Comparison of ENCODE assay signal across 8 cellular contexts in the genomic region with DNA sequence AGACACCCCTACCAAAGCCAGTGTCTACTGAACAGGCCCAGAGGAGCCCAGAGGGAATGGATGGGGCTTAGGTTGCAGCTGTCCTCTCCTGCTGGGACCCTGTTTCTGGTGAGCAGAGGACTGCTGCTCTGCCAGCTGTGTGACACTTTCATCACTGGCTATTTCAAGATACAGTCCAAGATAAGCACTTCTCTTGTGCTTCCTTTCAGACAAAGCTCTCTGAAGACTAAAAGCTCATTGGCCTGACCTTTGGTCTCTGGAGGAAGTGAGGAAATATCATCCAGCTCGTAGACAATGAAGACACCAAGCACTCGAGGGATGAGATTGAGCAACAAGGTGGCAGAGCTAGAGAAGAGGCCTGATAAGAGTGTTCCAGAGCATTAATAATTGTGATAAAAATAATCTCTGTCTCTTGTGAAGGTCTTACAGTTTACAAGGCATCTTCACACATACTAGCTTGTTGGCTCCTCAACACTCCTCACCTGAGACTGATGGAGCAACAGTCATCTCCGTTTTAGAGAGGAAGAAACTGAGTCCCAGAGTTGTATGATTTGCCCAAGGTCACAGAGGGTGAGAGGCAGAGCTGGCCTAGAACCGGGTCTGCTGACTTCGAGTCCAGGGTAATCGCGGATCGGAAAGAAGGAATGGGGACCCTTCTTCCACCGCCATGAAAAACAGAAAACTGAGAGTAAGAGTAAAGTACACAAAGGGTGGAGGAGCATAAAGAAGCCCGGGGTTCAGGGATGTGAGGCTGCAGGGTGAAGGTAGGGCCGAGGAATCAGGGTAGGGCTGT. TPM values are rescaled to one million over a fixed set of nuclear protein-coding genes. Genes with fewer than 3 reads are reported as not detected.
DNase-seq lines count a peak whose midpoint lies in the region; ATAC-seq, FAIRE-seq and TF ChIP-seq lines count a peak whose summit lies in the region.

No MANE protein-coding gene starts in this region.

- H3K4me3 ChIP-seq in CD8-positive, alpha-beta T cell (ENCODE audit: low read depth, low read length) = peak overlapping the region; percentile 72
- peak overlapping the region; percentile 40 for H3K4me3 ChIP-seq in HL-60 (replicated peaks; ENCODE audit: insufficient read depth, low read length)
- peak overlapping the region; percentile 68 to 75 (median 70) for H3K4me3 ChIP-seq in fibroblast of lung (replicated peaks in 1 of 4; ENCODE audit: control extremely low read depth in 1 of 4, insufficient read depth in 1 of 4, low read depth in 3 of 4, low read length in 4 of 4)

- no peak for TF ChIP-seq CTCF in CD8-positive, alpha-beta T cell (IDR thresholded peaks at IDR 0.05)
- TF ChIP-seq CTCF in HL-60 (IDR thresholded peaks at IDR 0.05; ENCODE audit: insufficient read depth, low read length) (no peak), fibroblast of lung (conservative IDR thresholded peaks at IDR 0.05 in 1 of 2, IDR thresholded peaks at IDR 0.05 in 1 of 2; ENCODE audit: low read depth in 1 of 2, low read length in 2 of 2) (no peak), natural killer cell (IDR thresholded peaks at IDR 0.05) (no peak), D721Med (IDR thresholded peaks at IDR 0.05; ENCODE audit: insufficient read depth, missing control alignments) (no peak)

- H3K36me3 ChIP-seq in CD8-positive, alpha-beta T cell (ENCODE audit: insufficient read depth, low read length) = no peaks in the 10 kb centered on the region
- H3K36me3 ChIP-seq in fibroblast of lung (ENCODE audit: control insufficient read depth, insufficient read depth, low read length) = no peaks in the 10 kb centered on the region

- no peaks in the 10 kb centered on the region for H3K9me3 ChIP-seq in CD8-positive, alpha-beta T cell (ENCODE audit: low read length)
- H3K9me3 ChIP-seq in fibroblast of lung (ENCODE audit: control insufficient read depth, insufficient read depth, low read depth, low read length) = no peaks in the 10 kb centered on the region

- H3K4me1 ChIP-seq in CD8-positive, alpha-beta T cell (ENCODE audit: insufficient read depth, low read length) = peaks cover 28% of the 10 kb centered on the region
- peaks cover 5% of the 10 kb centered on the region for H3K4me1 ChIP-seq in fibroblast of lung (ENCODE audit: control insufficient read depth, extremely low read depth, insufficient read depth, low read length)

- peak overlapping the region; percentile 92 for H3K4me3 Mint-ChIP-seq in CD8-positive, alpha-beta T cell
- H3K4me3 Mint-ChIP-seq in T-helper 2 cell treated with Interferon-gamma antibody and Interleukin-4, amounts not matched to agents 5 μg/mL and 100 μg/mL, for 36 hours = peak overlapping the region; percentile 98
- peak overlapping the region; percentile 97 for H3K4me3 Mint-ChIP-seq in natural killer cell

- FAIRE-seq in D721Med (lab: Jason Lieb, UNC) = no peak

- H2AFZ ChIP-seq in fibroblast of lung (ENCODE audit: low read length) = peak overlapping the region; percentile 72

- CTCF ChIA-PET in CD8-positive, alpha-beta T cell (lab: Charles Lee) = interaction anchor here (0.7 to 20.0 kb wide), 30 partner anchors 7 to 158 kb away, joined by 3 to 442 read pairs (median 4); a partner anchor contains a TSS

- DNase-seq in CD8-positive, alpha-beta T cell = no peak
- peak; percentile 96 to 98 for DNase-seq in HL-60 (ENCODE audit: low read depth in 1 of 2, low spot score in 1 of 2)
- peak; percentile 10 for DNase-seq in T-helper 2 cell treated with Interferon-gamma antibody and Interleukin-4, amounts not matched to agents 5 μg/mL and 100 μg/mL, for 36 hours (ENCODE audit: low spot score)
- peak; percentile 38 to 66 for DNase-seq in fibroblast of lung (ENCODE audit: low read depth in 2 of 2)
- DNase-seq in natural killer cell = no peak
- no peak for DNase-seq in D721Med (ENCODE audit: insufficient read length, low spot score)

- peak overlapping the region; percentile 79 for H3K27ac ChIP-seq in CD8-positive, alpha-beta T cell (ENCODE audit: low read depth, low read length)
- H3K27ac ChIP-seq in HL-60 (replicated peaks) (peak overlapping the region; percentile 79), fibroblast of lung (ENCODE audit: insufficient read depth, low read length) (peak overlapping the region; percentile 70)

- H3K9ac ChIP-seq in fibroblast of lung (ENCODE audit: insufficient read depth, low read length) = peak overlapping the region; percentile 47

- H3K79me2 ChIP-seq in fibroblast of lung (ENCODE audit: control insufficient read depth, insufficient read depth, low read length) = no peaks in the 10 kb centered on the region

- intact Hi-C loops in CD8-positive, alpha-beta T cell (cut with DNase I, micrococcal nuclease) = loop anchor here in 1 of 2 experiments (5.0 kb wide), 2 partner anchors 40 to 380 kb away; a partner anchor contains a TSS
- intact Hi-C loops in natural killer cell (cut with micrococcal nuclease) = loop anchor here (10.0 kb wide), 1 partner anchor 752 kb away; a partner anchor contains a TSS

- ATAC-seq in CD8-positive, alpha-beta T cell = peak; percentile 3
- ATAC-seq in natural killer cell = no peak
- no peak for ATAC-seq in HG03159 (IDR thresholded peaks at IDR 0.05; ENCODE audit: unreplicated experiment)
- ATAC-seq in GM18873 (IDR thresholded peaks at IDR 0.05; ENCODE audit: low FRiP score, unreplicated experiment) = no peak

- H3K4me2 ChIP-seq in fibroblast of lung (ENCODE audit: extremely low read depth, insufficient read depth, low read length) = peak overlapping the region; percentile 60

- H3K27me3 Mint-ChIP-seq in CD8-positive, alpha-beta T cell (ENCODE audit: low read depth) = no peaks in the 10 kb centered on the region
- H3K27me3 Mint-ChIP-seq in T-helper 2 cell treated with Interferon-gamma antibody and Interleukin-4, amounts not matched to agents 5 μg/mL and 100 μg/mL, for 36 hours (ENCODE audit: low read depth) = no peaks in the 10 kb centered on the region
- no peaks in the 10 kb centered on the region for H3K27me3 Mint-ChIP-seq in natural killer cell (ENCODE audit: low read depth in 2 of 2)

- no peaks in the 10 kb centered on the region for H4K20me1 ChIP-seq in fibroblast of lung (ENCODE audit: control insufficient read depth, extremely low read depth, insufficient read depth, low read length)

- POLR2A ChIA-PET in CD8-positive, alpha-beta T cell (lab: Charles Lee) = interaction anchor here (0.7 to 4.6 kb wide), 14 partner anchors 9 to 904 kb away, joined by 3 to 53 read pairs (median 4); a partner anchor contains a TSS

- H3K27ac Mint-ChIP-seq in CD8-positive, alpha-beta T cell = peak overlapping the region; percentile 99
- peak overlapping the region; percentile 92 for H3K27ac Mint-ChIP-seq in T-helper 2 cell treated with Interferon-gamma antibody and Interleukin-4, amounts not matched to agents 5 μg/mL and 100 μg/mL, for 36 hours
- H3K27ac Mint-ChIP-seq in natural killer cell = peak overlapping the region; percentile 98 to 100

- H3K9me3 Mint-ChIP-seq in CD8-positive, alpha-beta T cell = no peaks in the 10 kb centered on the region
- H3K9me3 Mint-ChIP-seq in T-helper 2 cell treated with Interferon-gamma antibody and Interleukin-4, amounts not matched to agents 5 μg/mL and 100 μg/mL, for 36 hours = no peaks in the 10 kb centered on the region
- H3K9me3 Mint-ChIP-seq in natural killer cell = no peaks in the 10 kb centered on the region

- peaks cover 52% of the 10 kb centered on the region for H3K4me1 Mint-ChIP-seq in CD8-positive, alpha-beta T cell (ENCODE audit: low read depth)
- peaks cover 39% of the 10 kb centered on the region for H3K4me1 Mint-ChIP-seq in T-helper 2 cell treated with Interferon-gamma antibody and Interleukin-4, amounts not matched to agents 5 μg/mL and 100 μg/mL, for 36 hours (ENCODE audit: low read depth)
- H3K4me1 Mint-ChIP-seq in natural killer cell = peaks cover 44 to 47% of the 10 kb centered on the region in 2 donors

- H3K27me3 ChIP-seq in CD8-positive, alpha-beta T cell (ENCODE audit: insufficient read depth, low read length) = no peaks in the 10 kb centered on the region
- H3K27me3 ChIP-seq in HL-60 (ENCODE audit: insufficient read depth, poor library complexity, severe bottlenecking) (no peaks in the 10 kb centered on the region), fibroblast of lung (ENCODE audit: control insufficient read depth, insufficient read depth, low read length) (no peaks in the 10 kb centered on the region)

- H3K36me3 Mint-ChIP-seq in CD8-positive, alpha-beta T cell = peaks cover 7% of the 10 kb centered on the region
- H3K36me3 Mint-ChIP-seq in T-helper 2 cell treated with Interferon-gamma antibody and Interleukin-4, amounts not matched to agents 5 μg/mL and 100 μg/mL, for 36 hours (ENCODE audit: low read depth) = peaks cover 4% of the 10 kb centered on the region
- no peaks in the 10 kb centered on the region for H3K36me3 Mint-ChIP-seq in natural killer cell

RNA-seq across cellular contexts. Expression of a gene that starts 0.7 kb away (rescaled TPM):
- 10 to 100 TPM in 1 of 2 experiments, 1 to 10 TPM in 1; 9.1 to 11.8 TPM for total RNA-seq in CD8-positive, alpha-beta T cell
- total RNA-seq in fibroblast of lung (8.2 and 11.7 TPM in 2 replicates), natural killer cell (10 to 100 TPM; 39.0 to 95.1 (median 68.6) TPM)
- polyA plus RNA-seq in fibroblast of lung = 8.3 and 11.3 TPM in 2 replicates
- 5.4 and 6.7 TPM in 2 replicates for polyA plus RNA-seq in fibroblast of lung (2012)
- polyA minus RNA-seq in fibroblast of lung (ENCODE audit: low replicate concordance) = 1.7 and 21.5 TPM in 2 replicates

RNA-seq across cellular contexts. Expression of a gene that starts 24.4 kb away (rescaled TPM):
- under 1 TPM; 0.08 to 0.11 TPM for total RNA-seq in CD8-positive, alpha-beta T cell
- total RNA-seq in fibroblast of lung (0.26 and 0.33 TPM in 2 replicates), natural killer cell (not detected)
- 0.14 and 0.39 TPM in 2 replicates for polyA plus RNA-seq in fibroblast of lung
- polyA plus RNA-seq in fibroblast of lung (2012) = 0.22 and 0.71 TPM in 2 replicates
- not detected in 2 replicates for polyA minus RNA-seq in fibroblast of lung (ENCODE audit: low replicate concordance)

RNA-seq across cellular contexts. Expression of a gene that starts 48.8 kb away (rescaled TPM):
- not detected for total RNA-seq in CD8-positive, alpha-beta T cell
- total RNA-seq in fibroblast of lung = not detected in 2 replicates
- not detected in 2 replicates for polyA plus RNA-seq in fibroblast of lung
- polyA plus RNA-seq in fibroblast of lung (2012) = not detected in 2 replicates
- polyA minus RNA-seq in fibroblast of lung (ENCODE audit: low replicate concordance) = not detected in 2 replicates
- not detected for total RNA-seq in natural killer cell

Comparison
In these comparisons a context has a peak if more than half of its experiments do, and no peak if none do; other contexts are left out.
1. DNase-seq: peak in HL-60 (2 of 2), T-helper 2 cell treated with Interferon-gamma antibody and Interleukin-4, amounts not matched to agents 5 μg/mL and 100 μg/mL, for 36 hours (single experiment) and fibroblast of lung (2 of 2); none in CD8-positive, alpha-beta T cell (0 of 7), natural killer cell (single experiment) and D721Med (single experiment).
2. Peak in every context shown above with its lines, with median percentiles within 50 percentile points of each other: H3K27ac ChIP-seq, H3K4me3 ChIP-seq, H3K27ac Mint-ChIP-seq and H3K4me3 Mint-ChIP-seq.